Comparison of ENCODE assay signal across 10 cellular contexts in the genomic region with DNA sequence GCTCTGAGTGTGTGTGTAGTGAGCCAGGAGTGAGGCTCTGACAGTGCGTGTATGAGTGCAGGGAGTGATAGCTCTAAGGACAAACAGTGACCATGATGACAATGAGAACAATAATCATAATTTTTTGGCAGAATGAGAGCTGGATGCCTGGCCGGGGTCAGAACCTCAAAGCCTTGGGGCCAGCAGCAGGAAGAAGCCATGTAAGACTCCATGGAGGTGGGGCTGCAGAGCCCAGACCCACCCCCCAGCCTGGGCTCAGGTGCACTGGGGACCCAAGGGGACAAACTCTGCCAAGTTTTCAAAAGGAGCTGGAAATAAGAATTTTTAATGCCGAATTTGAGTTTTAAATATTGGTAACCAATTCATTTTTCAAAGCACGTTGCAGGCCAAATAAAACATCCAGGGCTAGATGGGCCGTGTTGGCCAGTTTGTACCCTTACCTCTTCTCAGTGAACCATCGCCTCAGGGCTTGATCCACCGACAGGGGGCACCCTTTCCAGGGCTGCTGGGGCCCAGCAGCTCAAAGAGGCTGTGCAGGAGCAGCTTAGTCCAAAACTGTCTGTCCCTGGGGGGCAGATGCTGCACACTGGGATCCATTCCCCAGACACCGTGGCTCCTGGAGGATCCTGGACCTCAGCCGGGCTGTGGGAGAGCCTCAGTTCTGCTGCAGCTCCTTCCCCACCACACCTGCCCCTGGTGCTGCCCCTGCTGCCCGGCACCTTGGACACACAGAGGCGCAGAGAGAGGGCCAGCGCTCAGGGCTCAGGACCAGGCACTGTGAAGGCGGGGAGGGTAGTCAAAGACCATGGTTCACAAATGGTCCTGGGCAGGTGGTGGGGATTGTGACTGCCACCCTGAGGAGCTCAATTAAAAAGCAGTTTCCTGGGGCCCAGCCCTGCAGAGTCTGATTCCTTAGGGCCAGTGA.
DNase-seq lines count a peak whose midpoint lies in the region; ATAC-seq, FAIRE-seq and TF ChIP-seq lines count a peak whose summit lies in the region.
"Had no signal": no experiment of that assay in that cellular context is flagged by ENCODE, and none has a peak within 500 bp of the region (broad histone marks: within the 10 kb centered on the region; RNA-seq: fewer than 3 reads in every experiment).

No MANE protein-coding gene starts in this region.

- H4K91ac ChIP-seq in H1 (replicated peaks; ENCODE audit: insufficient read length, low read length) = no peak overlapping the region

- no peak overlapping the region for H3K4me2 ChIP-seq in H1 (ENCODE audit: insufficient read depth in 1 of 2, low read depth in 2 of 2, low read length in 2 of 2)

- no peak overlapping the region for H3K9ac ChIP-seq in H1 (replicated peaks in 1 of 4; ENCODE audit: extremely low read depth in 1 of 4, low read depth in 3 of 4, low read length in 3 of 4)

- no peak overlapping the region for H3K27ac Mint-ChIP-seq in activated naive CD4-positive, alpha-beta T cell treated with anti-CD3 and anti-CD28 coated beads, Interleukin-2, amount 10 ng/mL, durations not matched to agents 7 days and 5 days

- H3K4me1 Mint-ChIP-seq in activated naive CD4-positive, alpha-beta T cell treated with anti-CD3 and anti-CD28 coated beads, Interleukin-2, amount 10 ng/mL, durations not matched to agents 7 days and 5 days = no peaks in the 10 kb centered on the region

- DNase-seq in activated naive CD4-positive, alpha-beta T cell treated with anti-CD3 and anti-CD28 coated beads, Interleukin-2, amount 10 ng/mL, durations not matched to agents 7 days and 5 days = peak; percentile 32
- DNase-seq in activated naive CD4-positive, alpha-beta T cell (lab: John Stamatoyannopoulos, UW) = no peak
- DNase-seq in NAMALWA (ENCODE audit: low spot score) (peak; percentile 34), H1 (ENCODE audit: low read depth in 1 of 2, low spot score in 2 of 2) (peak in 1 of 2 experiments; percentile 85), GF-D8 (lab: John Stamatoyannopoulos, UW) (no peak)
- DNase-seq in stimulated activated CD8-positive, alpha-beta memory T cell treated with anti-CD3 and anti-CD28 coated beads, Interleukin-4, amount 100 ng/mL, for 48 hours = peak; percentile 63
- DNase-seq: small intestine had no signal

- no peak overlapping the region for H2AK5ac ChIP-seq in H1 (ENCODE audit: low read depth, low read length)

- H2BK15ac ChIP-seq in H1 (ENCODE audit: low read length) = no peak overlapping the region

- no peak overlapping the region for H3K56ac ChIP-seq in H1 (replicated peaks; ENCODE audit: insufficient read length, low read depth, low read length)

- H3K27me3 Mint-ChIP-seq in activated naive CD4-positive, alpha-beta T cell treated with anti-CD3 and anti-CD28 coated beads, Interleukin-2, amount 10 ng/mL, durations not matched to agents 7 days and 5 days = peaks cover 6% of the 10 kb centered on the region

- no peak for ATAC-seq in HG03342 (IDR thresholded peaks at IDR 0.05; ENCODE audit: unreplicated experiment)
- ATAC-seq in HG03196 (IDR thresholded peaks at IDR 0.05; ENCODE audit: unreplicated experiment) = no peak

- no peaks in the 10 kb centered on the region for H3K9me3 ChIP-seq in H1 (ENCODE audit: insufficient read depth in 2 of 2, low read depth in 1 of 2, low read length in 1 of 2)

- H3K9me3 Mint-ChIP-seq in activated naive CD4-positive, alpha-beta T cell treated with anti-CD3 and anti-CD28 coated beads, Interleukin-2, amount 10 ng/mL, durations not matched to agents 7 days and 5 days = no peaks in the 10 kb centered on the region

- FAIRE-seq in H1 (lab: Jason Lieb, UNC) = no peak
- FAIRE-seq: small intestine had no signal

- H3K4me3 Mint-ChIP-seq in activated naive CD4-positive, alpha-beta T cell treated with anti-CD3 and anti-CD28 coated beads, Interleukin-2, amount 10 ng/mL, durations not matched to agents 7 days and 5 days = no peak overlapping the region

- H2BK5ac ChIP-seq in H1 (ENCODE audit: low read depth, low read length) = no peak overlapping the region

- 0 out of 7 replicates have a peak, but pooled peaks cover 0 to 4% (median 0%) of the 10 kb centered on the region in 4 experiments for H3K4me1 ChIP-seq in H1 (replicated peaks in 1 of 4; ENCODE audit: control insufficient read depth in 3 of 4, insufficient read depth in 4 of 4, low read length in 3 of 4)

- no peak for TF ChIP-seq POLR2A in H1 (IDR thresholded peaks at IDR 0.05; ENCODE audit: control extremely low read depth in 1 of 2, low read depth in 2 of 2, low read length in 2 of 2)

- H3K27ac ChIP-seq in H1 (ENCODE audit: low read depth, low read length) = no peak overlapping the region
- H3K27ac ChIP-seq: epithelial cell of prostate had no signal

- POLR2A ChIA-PET in H1 (lab: Charles Lee; ENCODE audit: partially characterized antibody) = interaction anchor here (0.7 kb wide), 1 partner anchor 22 kb away, joined by 3 read pairs; no protein-coding TSS in a partner anchor

- no peaks in the 10 kb centered on the region for H3K36me3 Mint-ChIP-seq in activated naive CD4-positive, alpha-beta T cell treated with anti-CD3 and anti-CD28 coated beads, Interleukin-2, amount 10 ng/mL, durations not matched to agents 7 days and 5 days

- peak; percentile 59 to 75 for TF ChIP-seq RAD21 in H1 (IDR thresholded peaks at IDR 0.05 in 1 of 2, conservative IDR thresholded peaks at IDR 0.05 in 1 of 2; ENCODE audit: low read depth in 2 of 2, low read length in 2 of 2)

- H2BK12ac ChIP-seq in H1 (ENCODE audit: low read depth, low read length) = no peak overlapping the region

- H3K14ac ChIP-seq in H1 (ENCODE audit: insufficient read length) = no peak overlapping the region

- H3K79me2 ChIP-seq in H1 (ENCODE audit: control insufficient read depth in 1 of 2, insufficient read depth in 2 of 2, low read length in 2 of 2) = no peaks in the 10 kb centered on the region

- H3K18ac ChIP-seq in H1 (ENCODE audit: extremely low read depth, low read length) = no peak overlapping the region

- H2BK120ac ChIP-seq in H1 (replicated peaks; ENCODE audit: low read depth, low read length) = no peak overlapping the region

- H3K79me1 ChIP-seq in H1 (ENCODE audit: low read depth, low read length) = no peaks in the 10 kb centered on the region

- no peaks in the 10 kb centered on the region for H4K20me1 ChIP-seq in H1 (replicated peaks in 1 of 2; ENCODE audit: control insufficient read depth in 1 of 2, insufficient read depth in 2 of 2, low read length in 2 of 2)

- no peaks in the 10 kb centered on the region for H3K23me2 ChIP-seq in H1 (ENCODE audit: low read depth, low read length)

- H3K4me3 ChIP-seq in H1 (ENCODE audit: extremely low read depth in 1 of 4, insufficient read depth in 2 of 4, low read depth in 3 of 4, low read length in 4 of 4) = no peak overlapping the region

- H3K36me3 ChIP-seq in H1 (ENCODE audit: control insufficient read depth in 2 of 4, insufficient read depth in 4 of 4, low read length in 3 of 4) = no peaks in the 10 kb centered on the region; a peak in 2 of 8 replicates

- H2AFZ ChIP-seq in H1 (ENCODE audit: low read length) = no peak overlapping the region

- no peaks in the 10 kb centered on the region for H3K27me3 ChIP-seq in H1 (replicated peaks in 1 of 4; ENCODE audit: control insufficient read depth in 3 of 4, extremely low read depth in 1 of 4, insufficient read depth in 3 of 4, low read length in 3 of 4)

- no peak overlapping the region for H3K4ac ChIP-seq in H1 (replicated peaks; ENCODE audit: insufficient read length, low read depth, low read length)

- no peak for TF ChIP-seq EP300 in H1 (IDR thresholded peaks at IDR 0.05; ENCODE audit: borderline replicate concordance in 1 of 2, low read depth in 2 of 2, low read length in 2 of 2)

- whole genome bisulfite sequencing in H1 (ENCODE audit: extremely low coverage in 1 of 2, insufficient coverage in 1 of 2, insufficient read length in 1 of 2, insufficient replicate concordance in 2 of 2, low coverage in 1 of 2, low lambda C conversion rate in 2 of 2, missing lambda C conversion rate in 1 of 2), 2 experiments = 71% methylated on average over 13 of the region's 13 CpGs; no CpG with 5 or more reads in 1 of the 2 experiments

- peak; percentile 73 to 81 (median 78) for TF ChIP-seq CTCF in H1 (IDR thresholded peaks at IDR 0.05; ENCODE audit: control extremely low read depth in 1 of 3, insufficient read depth in 1 of 3, low read depth in 1 of 3, low read length in 3 of 3)

- no peak overlapping the region; the same call in 1 of the 2 replicates for H4K8ac ChIP-seq in H1 (ENCODE audit: extremely low read depth, insufficient read depth, low read length)

- no peak overlapping the region for H3K23ac ChIP-seq in H1 (ENCODE audit: insufficient read length)

- no peak overlapping the region for H2BK20ac ChIP-seq in H1 (ENCODE audit: low read length)

- CTCF ChIA-PET in activated naive CD4-positive, alpha-beta T cell treated with anti-CD3 and anti-CD28 coated beads, Interleukin-2, amount 10 ng/mL, durations not matched to agents 7 days and 5 days (lab: Charles Lee) = interaction anchor here (1.1 to 3.2 kb wide), 4 partner anchors 74 to 173 kb away, joined by 3 to 17 read pairs (median 4); no protein-coding TSS in a partner anchor
- CTCF ChIA-PET in H1 (lab: Charles Lee; ENCODE audit: partially characterized antibody) = interaction anchor here (0.6 to 4.8 kb wide), 55 partner anchors 8 to 927 kb away, joined by 3 to 43 read pairs (median 5); no protein-coding TSS in a partner anchor

- H4K5ac ChIP-seq in H1 (ENCODE audit: insufficient read length, low read depth, low read length) = no peak overlapping the region

TF ChIP-seq in H1, 55 proteins besides CTCF, POLR2A, EP300 and RAD21:
- TF ChIP-seq TBP (IDR thresholded peaks at IDR 0.05; ENCODE audit: low read depth, low read length) = no peak
- no peak for TF ChIP-seq SIN3A (conservative IDR thresholded peaks at IDR 0.05 in 1 of 2, IDR thresholded peaks at IDR 0.05 in 1 of 2; ENCODE audit: low read depth in 1 of 2, low read length in 2 of 2)
- no peak for TF ChIP-seq TAF1 (IDR thresholded peaks at IDR 0.05; ENCODE audit: low read depth, low read length)
- TF ChIP-seq EZH2 (IDR thresholded peaks at IDR 0.05; ENCODE audit: low read depth, low read length, severe bottlenecking) = no peak
- peak; percentile 54; the same call in 1 of the 2 replicates for TF ChIP-seq GABPA (IDR thresholded peaks at IDR 0.05; ENCODE audit: borderline replicate concordance, insufficient read depth, low read length)
- TF ChIP-seq CBX8 (IDR thresholded peaks at IDR 0.05; ENCODE audit: borderline replicate concordance, low read depth, low read length) = no peak
TF ChIP-seq in H1: peak in this region for 1.

Comparison
In these comparisons a context has a peak if more than half of its experiments do, and no peak if none do; other contexts are left out.
1. DNase-seq: peak in activated naive CD4-positive, alpha-beta T cell treated with anti-CD3 and anti-CD28 coated beads, Interleukin-2, amount 10 ng/mL, durations not matched to agents 7 days and 5 days (single experiment), NAMALWA (single experiment) and stimulated activated CD8-positive, alpha-beta memory T cell treated with anti-CD3 and anti-CD28 coated beads, Interleukin-4, amount 100 ng/mL, for 48 hours (single experiment); none in activated naive CD4-positive, alpha-beta T cell (0 of 4) and GF-D8 (single experiment).